7 cellular contexts compared by ENCODE assay signal in the genomic region with DNA sequence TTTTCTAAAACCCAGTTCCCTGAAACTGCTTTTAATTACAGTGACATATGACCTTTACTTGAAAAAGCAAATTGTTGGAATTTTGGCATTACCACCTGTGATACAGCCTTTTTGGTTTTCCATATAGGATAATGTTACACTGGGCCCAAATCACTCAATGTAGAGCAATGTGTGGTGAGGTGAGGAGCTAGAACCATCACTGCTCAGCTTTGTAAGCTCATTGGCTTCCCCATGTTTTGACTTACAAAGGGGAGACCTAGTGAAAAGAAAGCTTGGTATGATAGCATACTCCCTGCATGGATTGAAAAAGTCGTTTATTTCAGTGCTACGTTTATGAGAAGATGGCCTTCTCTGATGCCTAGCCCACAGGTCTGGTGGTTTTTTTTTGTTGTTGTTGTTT.
"Had no signal": no experiment of that assay in that cellular context is flagged by ENCODE, and none has a peak within 500 bp of the region (broad histone marks: within the 10 kb centered on the region; RNA-seq: fewer than 3 reads in every experiment).

No MANE protein-coding gene starts in this region.

- H3K27ac Mint-ChIP-seq: HFFc6, IgD-negative memory B cell had no signal

- H3K36me3 ChIP-seq: HAP-1 had no signal

- DNase-seq: GOT3, HFFc6 had no signal

- H3K27ac ChIP-seq: HL-60 had no signal

- H3K4me3 Mint-ChIP-seq: HFFc6, IgD-negative memory B cell had no signal

- H3K4me1 Mint-ChIP-seq: IgD-negative memory B cell had no signal

- ATAC-seq: HCT116, HepG2 had no signal

- H3K4me1 ChIP-seq: HAP-1 had no signal

- H3K27me3 Mint-ChIP-seq: IgD-negative memory B cell had no signal

- H3K4me3 ChIP-seq: HAP-1 had no signal

- H3K36me3 Mint-ChIP-seq: IgD-negative memory B cell had no signal

- H3K9me3 ChIP-seq: HAP-1 had no signal
